Comparison of ENCODE assay signal across 1 cellular context in genomic region chrX:132023117-132023895, GRCh38.
A peak's percentile ranks its signal among the peaks of the same experiment; 100 is the strongest.
TF ChIP-seq lines count a peak whose summit lies in the region.

Gene STK26 (plus strand): TSS chrX:132023302. CDS start chrX:132023618, 316 bp downstream.

TF ChIP-seq in K562, 482 proteins besides CTCF, POLR2A, EP300 and RAD21 (continued from another document and continues in another):
- no peak for TF ChIP-seq E2F8 (IDR thresholded peaks at IDR 0.05; ENCODE audit: low read depth, partially characterized antibody)
- TF ChIP-seq KHSRP (IDR thresholded peaks at IDR 0.05) = no peak
- peak; percentile 30; the same call in 1 of the 2 replicates for TF ChIP-seq PML (IDR thresholded peaks at IDR 0.05; ENCODE audit: low read length)
- no peak for TF ChIP-seq ZNF398 (CRISPR knock-in tag; IDR thresholded peaks at IDR 0.05)
- no peak for TF ChIP-seq KLF10 (CRISPR knock-in tag; IDR thresholded peaks at IDR 0.05)
- no peak for TF ChIP-seq ZNF124 (CRISPR knock-in tag; IDR thresholded peaks at IDR 0.05)
- TF ChIP-seq ZNF780A (CRISPR knock-in tag; IDR thresholded peaks at IDR 0.05) = no peak
- TF ChIP-seq ZBTB33 (CRISPR knock-in tag; IDR thresholded peaks at IDR 0.05) = no peak
- no peak for TF ChIP-seq ZNF384 (IDR thresholded peaks at IDR 0.05; ENCODE audit: low read depth, low read length)
- TF ChIP-seq COPS2 (conservative IDR thresholded peaks at IDR 0.05) = no peak
- TF ChIP-seq ASH1L (IDR thresholded peaks at IDR 0.05; ENCODE audit: borderline replicate concordance, low read depth, partially characterized antibody) = no peak
- no peak for TF ChIP-seq ZNF699 (CRISPR knock-in tag; IDR thresholded peaks at IDR 0.05; ENCODE audit: insufficient replicate concordance)
- TF ChIP-seq XRCC5 (IDR thresholded peaks at IDR 0.05; ENCODE audit: low read depth, low read length) = no peak
- peak; percentile 63; the same call in 1 of the 2 replicates for TF ChIP-seq POLR2AphosphoS5 (IDR thresholded peaks at IDR 0.05; ENCODE audit: control insufficient read depth, insufficient read depth, low read depth, low read length)
- no peak for TF ChIP-seq MBD1 (CRISPR knock-in tag; IDR thresholded peaks at IDR 0.05)
- TF ChIP-seq SNRNP70 (optimal IDR thresholded peaks at IDR 0.05; ENCODE audit: low read depth, low read length) = no peak
- TF ChIP-seq TEAD1 (CRISPR knock-in tag; IDR thresholded peaks at IDR 0.05) = no peak; a peak in 1 of 4 replicates
- TF ChIP-seq ZNF717 (CRISPR knock-in tag; IDR thresholded peaks at IDR 0.05) = no peak
- no peak for TF ChIP-seq GATAD2B (IDR thresholded peaks at IDR 0.05; ENCODE audit: borderline replicate concordance)
- TF ChIP-seq GTF2E2 (tag; IDR thresholded peaks at IDR 0.05) = 0 out of 2 replicates have a peak, but pooled peaks have one; percentile 49
- TF ChIP-seq ZSCAN32 (CRISPR knock-in tag; IDR thresholded peaks at IDR 0.05) = no peak
- TF ChIP-seq CREB3 (tag; conservative IDR thresholded peaks at IDR 0.05; ENCODE audit: low read depth) = no peak
- TF ChIP-seq MBD2 (IDR thresholded peaks at IDR 0.05; ENCODE audit: borderline replicate concordance, low read depth) = peak; percentile 66; the same call in 1 of the 2 replicates
- no peak for TF ChIP-seq ZKSCAN8 (CRISPR knock-in tag; IDR thresholded peaks at IDR 0.05)
- no peak for TF ChIP-seq ZNF561 (CRISPR knock-in tag; conservative IDR thresholded peaks at IDR 0.05)
- no peak; the same call in 1 of the 2 replicates for TF ChIP-seq GTF2F1 (IDR thresholded peaks at IDR 0.05; ENCODE audit: low read depth, low read length)
- TF ChIP-seq MLX (CRISPR knock-in tag; conservative IDR thresholded peaks at IDR 0.05) = no peak
- TF ChIP-seq RBM22 (IDR thresholded peaks at IDR 0.05; ENCODE audit: low read depth, low read length, poor library complexity, severe bottlenecking) = peak; percentile 73
- TF ChIP-seq POLR2H (tag; IDR thresholded peaks at IDR 0.05; ENCODE audit: low read depth) = peak; percentile 91
- no peak for TF ChIP-seq ELK1 (CRISPR knock-in tag; IDR thresholded peaks at IDR 0.05)
- no peak for TF ChIP-seq MCM2 (IDR thresholded peaks at IDR 0.05; ENCODE audit: low read depth)
- TF ChIP-seq FOXK1 (CRISPR knock-in tag; IDR thresholded peaks at IDR 0.05; ENCODE audit: borderline replicate concordance) = no peak
- peak; percentile 56; the same call in 1 of the 2 replicates for TF ChIP-seq SMAD4 (CRISPR knock-in tag; conservative IDR thresholded peaks at IDR 0.05)
- peak; percentile 68; the same call in 1 of the 2 replicates for TF ChIP-seq AFF4 (CRISPR knock-in tag; IDR thresholded peaks at IDR 0.05)
- no peak for TF ChIP-seq ATF1 (CRISPR knock-in tag; IDR thresholded peaks at IDR 0.05)
- TF ChIP-seq ATF1 (tag; IDR thresholded peaks at IDR 0.05) = peak; percentile 51
- TF ChIP-seq ZFPM2 (CRISPR knock-in tag; IDR thresholded peaks at IDR 0.05) = no peak
- no peak for TF ChIP-seq FOXA3 (CRISPR knock-in tag; conservative IDR thresholded peaks at IDR 0.05 in 1 of 2, IDR thresholded peaks at IDR 0.05 in 1 of 2)
- TF ChIP-seq ZNF707 (CRISPR knock-in tag; conservative IDR thresholded peaks at IDR 0.05) = no peak
- TF ChIP-seq HEY1 (CRISPR knock-in tag; IDR thresholded peaks at IDR 0.05; ENCODE audit: borderline replicate concordance) = no peak
- no peak for TF ChIP-seq ZNF23 (CRISPR knock-in tag; IDR thresholded peaks at IDR 0.05)
- no peak for TF ChIP-seq RBM34 (IDR thresholded peaks at IDR 0.05; ENCODE audit: borderline replicate concordance, insufficient read depth, low read length)
- peak; percentile 38 to 80; a peak in 3 of 4 replicates for TF ChIP-seq MAZ (CRISPR knock-in tag; conservative IDR thresholded peaks at IDR 0.05 in 1 of 2, IDR thresholded peaks at IDR 0.05 in 1 of 2)
- TF ChIP-seq XRCC4 (IDR thresholded peaks at IDR 0.05; ENCODE audit: extremely low read depth, insufficient read depth, insufficient read length) = no peak
- TF ChIP-seq ZNF79 (CRISPR knock-in tag; IDR thresholded peaks at IDR 0.05; ENCODE audit: low read depth) = no peak
- no peak for TF ChIP-seq E2F6 (IDR thresholded peaks at IDR 0.05; ENCODE audit: borderline replicate concordance in 1 of 2, extremely low read depth in 1 of 2, insufficient read depth in 1 of 2, insufficient read length in 1 of 2, low read depth in 1 of 2, low read length in 1 of 2, poor library complexity in 1 of 2, severe bottlenecking in 1 of 2)
- no peak for TF ChIP-seq PTTG1 (tag; IDR thresholded peaks at IDR 0.05; ENCODE audit: low read depth)
- TF ChIP-seq ZNF146 (CRISPR knock-in tag; IDR thresholded peaks at IDR 0.05; ENCODE audit: unreplicated experiment) = no peak
